In the genomic region with DNA sequence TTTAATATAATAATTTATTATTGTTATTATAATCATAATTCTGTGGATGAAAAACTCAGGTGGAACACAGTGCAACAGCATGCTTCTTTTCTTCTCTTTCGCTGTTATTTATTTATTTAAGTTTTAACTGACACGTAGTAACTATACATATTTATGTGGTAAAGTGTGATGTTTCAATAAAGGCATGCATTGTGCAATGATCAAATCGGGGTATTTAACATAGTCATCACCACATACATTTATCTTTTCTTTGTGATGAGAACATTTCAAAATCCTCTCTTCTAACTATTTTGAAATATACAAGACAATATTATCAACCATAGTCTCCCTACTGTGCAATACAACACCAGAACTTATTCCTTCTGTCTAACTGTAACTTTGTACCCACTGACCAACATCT, we compare ENCODE assay signal across 22 cellular contexts.
DNase-seq lines count a peak whose midpoint lies in the region; ATAC-seq, FAIRE-seq and TF ChIP-seq lines count a peak whose summit lies in the region.
"Had no signal": no experiment of that assay in that cellular context is flagged by ENCODE, and none has a peak within 500 bp of the region (broad histone marks: within the 10 kb centered on the region; RNA-seq: fewer than 3 reads in every experiment).

No MANE protein-coding gene starts in this region.

- H3K4me3 ChIP-seq in HepG2 (replicated peaks in 1 of 3; ENCODE audit: insufficient read depth in 1 of 3, low read depth in 2 of 3, low read length in 3 of 3) (no peak overlapping the region), right lobe of liver (no peak overlapping the region), mammary epithelial cell (replicated peaks in 1 of 3; ENCODE audit: insufficient read depth in 1 of 3, low read depth in 2 of 3, low read length in 3 of 3) (no peak overlapping the region), fibroblast of pulmonary artery (replicated peaks; ENCODE audit: low read depth, low read length) (no peak overlapping the region)
- H3K4me3 ChIP-seq: HAP-1, MG63 had no signal

- no peak for TF ChIP-seq EP300 in HepG2 (IDR thresholded peaks at IDR 0.05; ENCODE audit: low read depth in 2 of 2, low read length in 2 of 2)
- no peak for TF ChIP-seq EP300 in HepG2 (CRISPR knock-in tag; IDR thresholded peaks at IDR 0.05; ENCODE audit: borderline replicate concordance)

- CTCF ChIA-PET in HepG2 (lab: Yijun Ruan, JAX; ENCODE audit: low intra/inter-chr PET ratio, low total read pairs) (no interaction called here), mammary epithelial cell (lab: Charles Lee; ENCODE audit: low non-redundant PET) (no interaction called here)

- TF ChIP-seq RAD21 in HepG2 (CRISPR knock-in tag; IDR thresholded peaks at IDR 0.05): no peak

- H3K9ac ChIP-seq in HepG2 (ENCODE audit: insufficient read depth, low read depth, low read length): no peak overlapping the region
- no peak overlapping the region for H3K9ac ChIP-seq in mammary epithelial cell (ENCODE audit: insufficient read depth, low read length)

- intact Hi-C loops in HepG2 (cut with micrococcal nuclease; ENCODE audit: unreplicated experiment) (no loop called here), right lobe of liver (cut with DNase I) (no loop called here), mammary epithelial cell (cut with micrococcal nuclease) (no loop called here)

- H4K20me1 ChIP-seq in HepG2 (ENCODE audit: insufficient read depth, low read length) (no peaks in the 10 kb centered on the region), mammary epithelial cell (ENCODE audit: insufficient read depth, low read length) (no peaks in the 10 kb centered on the region)

- TF ChIP-seq POLR2A in HepG2 (IDR thresholded peaks at IDR 0.05; ENCODE audit: insufficient read depth in 1 of 2, low read depth in 2 of 2, low read length in 2 of 2) (no peak), right lobe of liver (IDR thresholded peaks at IDR 0.05) (no peak)

- no peak for DNase-seq in HepG2 (ENCODE audit: low spot score)
- DNase-seq in right lobe of liver: no peak
- DNase-seq in mammary epithelial cell: peak; percentile 16
- DNase-seq in fibroblast of pulmonary artery (ENCODE audit: low read depth): peak; percentile 67
- DNase-seq in SW480 (ENCODE audit: low spot score): no peak
- DNase-seq in GM19238 (ENCODE audit: insufficient read length, low spot score): no peak
- DNase-seq: BE2C, DMS53, GF-D8, Kasumi-1, MG63, NCI-H1694 treated with DMSO at 0.1 percent for 48 hours, NCI-H2081 treated with DMSO at 0.1 percent for 48 hours, NCI-H2171 treated with DMSO at 0.1 percent for 48 hours, NCI-H446, NCI-H526 treated with DMSO at 0.1 percent for 48 hours, OCI-M1 had no signal

- H2AFZ ChIP-seq in HepG2 (ENCODE audit: low read length): no peak overlapping the region
- peak overlapping the region; percentile 29 for H2AFZ ChIP-seq in mammary epithelial cell (ENCODE audit: low read depth, low read length)

- BruUV-seq in HepG2 (replicated peaks; lab: Mats Ljungman, UMichigan) (no TSS peak), mammary epithelial cell (replicated peaks; lab: Mats Ljungman, UMichigan) (no TSS peak)

- H3K9me3 ChIP-seq in HepG2 (ENCODE audit: low read length) (no peaks in the 10 kb centered on the region), right lobe of liver (no peaks in the 10 kb centered on the region), mammary epithelial cell (replicated peaks; ENCODE audit: insufficient read depth, low read length) (no peaks in the 10 kb centered on the region)
- H3K9me3 ChIP-seq: BE2C, HAP-1, MG63 had no signal

- H3K79me2 ChIP-seq in HepG2 (ENCODE audit: insufficient read depth, low read length) (no peaks in the 10 kb centered on the region), mammary epithelial cell (ENCODE audit: insufficient read depth, low read length) (no peaks in the 10 kb centered on the region)

- H3K27me3 ChIP-seq in HepG2 (ENCODE audit: control insufficient read depth in 1 of 2, insufficient read depth in 2 of 2, low read length in 2 of 2) (no peaks in the 10 kb centered on the region), right lobe of liver (no peaks in the 10 kb centered on the region), mammary epithelial cell (ENCODE audit: insufficient read depth, low read length) (no peaks in the 10 kb centered on the region)
- H3K27me3 ChIP-seq: BE2C, MG63 had no signal

- WGBS in HepG2 (ENCODE audit: low lambda C conversion rate): 30% methylated on average over 3 of the region's 3 CpGs
- WGBS in right lobe of liver (ENCODE audit: insufficient coverage, low coverage, low lambda C conversion rate, missing lambda C conversion rate): 79% methylated on average over 3 of the region's 3 CpGs
- WGBS in mammary epithelial cell (ENCODE audit: low coverage, missing lambda C conversion rate): 55% methylated on average over 3 of the region's 3 CpGs

- H3K36me3 ChIP-seq in HepG2 (replicated peaks in 1 of 2; ENCODE audit: control insufficient read depth in 1 of 2, insufficient read depth in 2 of 2, low read length in 2 of 2) (no peaks in the 10 kb centered on the region), right lobe of liver (no peaks in the 10 kb centered on the region), mammary epithelial cell (ENCODE audit: insufficient read depth, low read length) (no peaks in the 10 kb centered on the region)
- H3K36me3 ChIP-seq: BE2C, HAP-1, MG63 had no signal

- dilution Hi-C loops in mammary epithelial cell (cut with HindIII; ENCODE audit: low sequenced_read_pairs): loop anchor here (5.0 kb wide), 1 partner anchor 66 kb away; no protein-coding TSS in a partner anchor

- H3K27ac ChIP-seq in HepG2 (ENCODE audit: extremely low read length, insufficient read depth, low read length): no peak overlapping the region
- no peak overlapping the region for H3K27ac ChIP-seq in right lobe of liver
- no peak overlapping the region for H3K27ac ChIP-seq in mammary epithelial cell (ENCODE audit: insufficient read depth, low read depth, low read length)

- ATAC-seq in HepG2 (no peak), right lobe of liver (no peak), HG02981 (IDR thresholded peaks at IDR 0.05; ENCODE audit: unreplicated experiment) (no peak), HG02610 (IDR thresholded peaks at IDR 0.05; ENCODE audit: unreplicated experiment) (no peak)

- no peak for TF ChIP-seq CTCF in HepG2 (CRISPR knock-in tag; IDR thresholded peaks at IDR 0.05)
- no peak for TF ChIP-seq CTCF in right lobe of liver (IDR thresholded peaks at IDR 0.05)
- TF ChIP-seq CTCF in mammary epithelial cell (conservative IDR thresholded peaks at IDR 0.05 in 1 of 2, IDR thresholded peaks at IDR 0.05 in 1 of 2; ENCODE audit: extremely low read depth in 1 of 2, insufficient read depth in 1 of 2, low read depth in 1 of 2, low read length in 2 of 2): no peak
- no peak for TF ChIP-seq CTCF in fibroblast of pulmonary artery (IDR thresholded peaks at IDR 0.05; ENCODE audit: low read length, missing control alignments)

- peaks cover 10% of the 10 kb centered on the region; the same call in 1 of the 2 replicates for H3K4me1 ChIP-seq in HepG2 (ENCODE audit: insufficient read depth, low read length)
- H3K4me1 ChIP-seq in right lobe of liver: peaks cover 0 to under 1% (median 0%) of the 10 kb centered on the region in 4 donors
- peaks cover 18% of the 10 kb centered on the region for H3K4me1 ChIP-seq in mammary epithelial cell (ENCODE audit: insufficient read depth, low read length)

- in situ Hi-C loops in HepG2 (cut with HindIII; ENCODE audit: extremely low pct_ligation_motif_present, low pct_unique_long_range_greater_than_20kb): no loop called here
- in situ Hi-C loops in mammary epithelial cell (cut with MboI; ENCODE audit: low sequenced_read_pairs in 2 of 2): loop anchor here (10.0 kb wide), 1 partner anchor 472 kb away; no protein-coding TSS in a partner anchor

- FAIRE-seq in HepG2 (lab: Jason Lieb, UNC): no peak
- FAIRE-seq: D721Med, RCC 7860 had no signal

- H3K4me2 ChIP-seq in HepG2 (ENCODE audit: low read depth, low read length) (no peak overlapping the region), mammary epithelial cell (ENCODE audit: insufficient read depth, low read depth, low read length) (no peak overlapping the region)

- POLR2A ChIA-PET in HepG2 (lab: Yijun Ruan, JAX): no interaction called here

TF ChIP-seq in HepG2, 621 proteins besides CTCF, POLR2A, EP300 and RAD21:
- no peak for TF ChIP-seq ZNF34 (CRISPR knock-in tag; IDR thresholded peaks at IDR 0.05; ENCODE audit: borderline replicate concordance)
- TF ChIP-seq, protein P1, sequence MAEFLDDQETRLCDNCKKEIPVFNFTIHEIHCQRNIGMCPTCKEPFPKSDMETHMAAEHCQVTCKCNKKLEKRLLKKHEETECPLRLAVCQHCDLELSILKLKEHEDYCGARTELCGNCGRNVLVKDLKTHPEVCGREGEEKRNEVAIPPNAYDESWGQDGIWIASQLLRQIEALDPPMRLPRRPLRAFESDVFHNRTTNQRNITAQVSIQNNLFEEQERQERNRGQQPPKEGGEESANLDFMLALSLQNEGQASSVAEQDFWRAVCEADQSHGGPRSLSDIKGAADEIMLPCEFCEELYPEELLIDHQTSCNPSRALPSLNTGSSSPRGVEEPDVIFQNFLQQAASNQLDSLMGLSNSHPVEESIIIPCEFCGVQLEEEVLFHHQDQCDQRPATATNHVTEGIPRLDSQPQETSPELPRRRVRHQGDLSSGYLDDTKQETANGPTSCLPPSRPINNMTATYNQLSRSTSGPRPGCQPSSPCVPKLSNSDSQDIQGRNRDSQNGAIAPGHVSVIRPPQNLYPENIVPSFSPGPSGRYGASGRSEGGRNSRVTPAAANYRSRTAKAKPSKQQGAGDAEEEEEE (CRISPR knock-in tag; IDR thresholded peaks at IDR 0.05; ENCODE audit: borderline replicate concordance): no peak
- TF ChIP-seq CEBPB (IDR thresholded peaks at IDR 0.05; ENCODE audit: borderline replicate concordance, low read depth, low read length): 0 out of 2 replicates have a peak, but pooled peaks have one; percentile 24

Comparison
In these comparisons a context has a peak if more than half of its experiments do, and no peak if none do; other contexts are left out.
1. DNase-seq: peak in mammary epithelial cell (single experiment) and fibroblast of pulmonary artery (single experiment); none in HepG2 (single experiment), right lobe of liver (0 of 3), SW480 (single experiment) and GM19238 (single experiment).